ENCODE assay signal across 33 cellular contexts in genomic region chr14:57637901-57638300, GRCh38.
"Had no signal": no experiment of that assay in that cellular context is flagged by ENCODE, and none has a peak within 500 bp of the region (broad histone marks: within the 10 kb centered on the region; RNA-seq: fewer than 3 reads in every experiment).

No MANE protein-coding gene starts in this region.

- H3K9ac ChIP-seq: KMS-11 had no signal

- H3K36me3 ChIP-seq: MG63 had no signal

- H3K27ac ChIP-seq: KMS-11 had no signal

- H3K4me2 ChIP-seq: KMS-11 had no signal

- H3K9me3 ChIP-seq: MG63 had no signal

- H3K4me3 ChIP-seq: MG63 had no signal

- H3K27me3 ChIP-seq: MG63 had no signal

- DNase-seq: Kasumi-1, KG1, MG63, MM.1S, MV-4-11, NCI-H1048, NCI-H1092, NCI-H1092 treated with DMSO at 0.1 percent for 48 hours, NCI-H1105, NCI-H1105 treated with DMSO at 0.1 percent for 48 hours, NCI-H1417, NCI-H1417 treated with DMSO at 0.1 percent for 48 hours, NCI-H1436, NCI-H1436 treated with DMSO at 0.1 percent for 48 hours, NCI-H146, NCI-H1694, NCI-H1694 treated with DMSO at 0.1 percent for 48 hours, NCI-H187, NCI-H187 treated with DMSO at 0.1 percent for 48 hours, NCI-H1930, NCI-H2029, NCI-H2029 treated with DMSO at 0.1 percent for 48 hours, NCI-H2081, NCI-H2081 treated with DMSO at 0.1 percent for 48 hours, NCI-H2107, NCI-H2171, NCI-H2171 treated with DMSO at 0.1 percent for 48 hours, NCI-H2227 treated with DMSO at 0.1 percent for 48 hours, NCI-H226, NCI-H345, NCI-H446, NCI-H446 treated with DMSO at 0.1 percent for 48 hours had no signal
